ENCODE assay signal across 8 cellular contexts in genomic region chr17:73311781-73312641, GRCh38. TPM values are rescaled to one million over a fixed set of nuclear protein-coding genes. Genes with fewer than 3 reads are reported as not detected.
DNase-seq lines count a peak whose midpoint lies in the region; ATAC-seq and TF ChIP-seq lines count a peak whose summit lies in the region.

Gene CDC42EP4, minus strand, starts transcription at chr17:73312001. Its CDS starts 25,501 bp downstream, at chr17:73286500.

- POLR2A ChIA-PET in naive thymus-derived CD8-positive, alpha-beta T cell (lab: Charles Lee) = interaction anchor here (1.1 kb wide), 1 partner anchor 81 kb away, joined by 3 read pairs; no protein-coding TSS in a partner anchor

- ATAC-seq in GM21619 (IDR thresholded peaks at IDR 0.05; ENCODE audit: unreplicated experiment) = peak; percentile 82
- peak; percentile 93 to 95 for ATAC-seq in naive thymus-derived CD8-positive, alpha-beta T cell
- ATAC-seq in stimulated activated naive B cell treated with anti-CD40 and anti-IgM and Interleukin-4, amounts not matched to agents 10 μg/mL and 1 μg/mL and 100 μg/mL, for 72 hours (replicated peaks) = peak; percentile 88 to 89

- peaks cover 0 to 1% (median 0%) of the 10 kb centered on the region in 5 donors for H3K27me3 Mint-ChIP-seq in naive thymus-derived CD8-positive, alpha-beta T cell
- peaks cover 9 to 21% of the 10 kb centered on the region in 2 donors for H3K27me3 Mint-ChIP-seq in stimulated activated naive B cell treated with anti-CD40 and anti-IgM and Interleukin-4, amounts not matched to agents 10 μg/mL and 1 μg/mL and 100 μg/mL, for 72 hours

- peaks cover 9 to 20% (median 15%) of the 10 kb centered on the region in 4 donors for H3K4me1 Mint-ChIP-seq in naive thymus-derived CD8-positive, alpha-beta T cell
- peaks cover 18 to 30% of the 10 kb centered on the region in 2 donors for H3K4me1 Mint-ChIP-seq in stimulated activated naive B cell treated with anti-CD40 and anti-IgM and Interleukin-4, amounts not matched to agents 10 μg/mL and 1 μg/mL and 100 μg/mL, for 72 hours

- no peaks in the 10 kb centered on the region for H3K9me3 Mint-ChIP-seq in naive thymus-derived CD8-positive, alpha-beta T cell
- no peaks in the 10 kb centered on the region for H3K9me3 Mint-ChIP-seq in stimulated activated naive B cell treated with anti-CD40 and anti-IgM and Interleukin-4, amounts not matched to agents 10 μg/mL and 1 μg/mL and 100 μg/mL, for 72 hours

- TF ChIP-seq RAD21 in Ishikawa (IDR thresholded peaks at IDR 0.05; ENCODE audit: low read depth) = no peak; the same call in 1 of the 2 replicates

- peak; percentile 88 for DNase-seq in DMS53 treated with DMSO at 0.1 percent for 48 hours (lab: John Stamatoyannopoulos, UW; ENCODE audit: unreplicated experiment)
- peak; percentile 92 for DNase-seq in RPMI7951 (ENCODE audit: low read depth)
- DNase-seq in activated effector memory CD4-positive, alpha-beta T cell treated with Interleukin-2 at 50 U/mL for 16 hours = peak; percentile 79
- peak; percentile 89 for DNase-seq in fibroblast of peridontal ligament (ENCODE audit: extremely low read depth)
- DNase-seq in naive thymus-derived CD8-positive, alpha-beta T cell = peak; percentile 65 to 83 (median 74)
- peak; percentile 71 for DNase-seq in stimulated activated naive B cell treated with anti-CD40 and anti-IgM and Interleukin-4, amounts not matched to agents 10 μg/mL and 1 μg/mL and 100 μg/mL, for 72 hours

- peak; percentile 22; the same call in 1 of the 2 replicates for TF ChIP-seq EP300 in Ishikawa (IDR thresholded peaks at IDR 0.05; ENCODE audit: borderline replicate concordance)

- peak within 1 kb of the TSS in 7 of 10 donors; percentile 41 to 77 (median 60) for H3K27ac Mint-ChIP-seq in naive thymus-derived CD8-positive, alpha-beta T cell
- no peak within 1 kb of the TSS for H3K27ac Mint-ChIP-seq in stimulated activated naive B cell treated with anti-CD40 and anti-IgM and Interleukin-4, amounts not matched to agents 10 μg/mL and 1 μg/mL and 100 μg/mL, for 72 hours

- H3K36me3 Mint-ChIP-seq in naive thymus-derived CD8-positive, alpha-beta T cell = no peaks in the 10 kb centered on the region
- no peaks in the 10 kb centered on the region for H3K36me3 Mint-ChIP-seq in stimulated activated naive B cell treated with anti-CD40 and anti-IgM and Interleukin-4, amounts not matched to agents 10 μg/mL and 1 μg/mL and 100 μg/mL, for 72 hours

- peak within 1 kb of the TSS; percentile 80 to 91 (median 85) for H3K4me3 Mint-ChIP-seq in naive thymus-derived CD8-positive, alpha-beta T cell
- peak within 1 kb of the TSS; percentile 83 to 86 for H3K4me3 Mint-ChIP-seq in stimulated activated naive B cell treated with anti-CD40 and anti-IgM and Interleukin-4, amounts not matched to agents 10 μg/mL and 1 μg/mL and 100 μg/mL, for 72 hours

TF ChIP-seq in Ishikawa, 13 proteins besides CTCF, POLR2A, EP300 and RAD21:
- no peak for TF ChIP-seq EGR1 (IDR thresholded peaks at IDR 0.05)
- peak; percentile 46; the same call in 1 of the 2 replicates for TF ChIP-seq TCF12 (IDR thresholded peaks at IDR 0.05; ENCODE audit: low read depth)
- no peak for TF ChIP-seq REST (IDR thresholded peaks at IDR 0.05; ENCODE audit: low read depth)
- peak; percentile 1; the same call in 1 of the 2 replicates for TF ChIP-seq CEBPB (IDR thresholded peaks at IDR 0.05)
- TF ChIP-seq ZBTB7A (IDR thresholded peaks at IDR 0.05; ENCODE audit: low read depth) = peak; percentile 100
- peak; percentile 89 for TF ChIP-seq TAF1 (IDR thresholded peaks at IDR 0.05; ENCODE audit: low read depth)
- TF ChIP-seq, protein P1, sequence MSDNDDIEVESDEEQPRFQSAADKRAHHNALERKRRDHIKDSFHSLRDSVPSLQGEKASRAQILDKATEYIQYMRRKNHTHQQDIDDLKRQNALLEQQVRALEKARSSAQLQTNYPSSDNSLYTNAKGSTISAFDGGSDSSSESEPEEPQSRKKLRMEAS (IDR thresholded peaks at IDR 0.05) = peak; percentile 78
- 0 out of 2 replicates have a peak, but pooled peaks have one; percentile 39 for TF ChIP-seq FOXM1 (IDR thresholded peaks at IDR 0.05; ENCODE audit: borderline replicate concordance, low read depth)
- TF ChIP-seq, protein P2, sequence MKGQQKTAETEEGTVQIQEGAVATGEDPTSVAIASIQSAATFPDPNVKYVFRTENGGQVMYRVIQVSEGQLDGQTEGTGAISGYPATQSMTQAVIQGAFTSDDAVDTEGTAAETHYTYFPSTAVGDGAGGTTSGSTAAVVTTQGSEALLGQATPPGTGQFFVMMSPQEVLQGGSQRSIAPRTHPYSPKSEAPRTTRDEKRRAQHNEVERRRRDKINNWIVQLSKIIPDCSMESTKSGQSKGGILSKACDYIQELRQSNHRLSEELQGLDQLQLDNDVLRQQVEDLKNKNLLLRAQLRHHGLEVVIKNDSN (IDR thresholded peaks at IDR 0.05) = no peak
- peak; percentile 20; the same call in 1 of the 2 replicates for TF ChIP-seq TEAD4 (IDR thresholded peaks at IDR 0.05)
- peak; percentile 52 for TF ChIP-seq YY1 (IDR thresholded peaks at IDR 0.05; ENCODE audit: low read depth)
- peak; percentile 78 for TF ChIP-seq CREB1 (IDR thresholded peaks at IDR 0.05; ENCODE audit: low read depth)
- TF ChIP-seq NFIC (IDR thresholded peaks at IDR 0.05) = no peak; the same call in 1 of the 2 replicates

RNA-seq across cellular contexts. Expression of gene CDC42EP4, which starts in this region (rescaled TPM):
- total RNA-seq in RPMI7951 (2014; rRNA removed; shearing (Covaris generic)) = 12.9 and 16.5 TPM in 2 replicates
- total RNA-seq in naive thymus-derived CD8-positive, alpha-beta T cell = under 1 TPM; 0.21 to 0.96 TPM
- under 1 TPM in 1 of 3 donors, not detected in 2; 0.50 TPM for polyA plus RNA-seq in naive thymus-derived CD8-positive, alpha-beta T cell

Comparison
In these comparisons a context has a peak if more than half of its experiments do, and no peak if none do; other contexts are left out.
1. Peak in every context shown above with its lines: DNase-seq and ATAC-seq.
2. Peak in DNase-seq and ATAC-seq in naive thymus-derived CD8-positive, alpha-beta T cell; RNA of the gene not detected or under 1 TPM.